In the genomic region with DNA sequence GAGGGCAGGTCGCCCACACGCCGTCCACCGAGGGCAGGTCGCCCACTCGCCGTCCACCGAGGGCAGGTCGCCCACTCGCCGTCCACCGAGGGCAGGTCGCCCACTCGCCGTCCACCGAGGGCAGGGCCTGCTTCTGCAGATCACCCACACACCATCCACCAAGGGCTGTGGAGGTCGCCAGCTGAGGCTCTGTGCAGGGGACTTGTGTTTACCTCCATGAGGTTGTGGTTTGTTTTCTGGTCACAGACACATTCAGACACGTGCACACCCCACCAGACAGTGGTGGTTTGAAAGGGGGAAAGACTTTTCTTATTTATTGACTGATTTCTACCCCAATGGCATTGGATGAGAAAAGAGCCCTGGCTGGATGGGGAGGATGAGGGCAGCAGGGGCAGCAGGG, we compare ENCODE assay signal across 22 cellular contexts.
"Had no signal": no experiment of that assay in that cellular context is flagged by ENCODE, and none has a peak within 500 bp of the region (broad histone marks: within the 10 kb centered on the region; RNA-seq: fewer than 3 reads in every experiment).

No MANE protein-coding gene starts in this region.

- H3K4me3 ChIP-seq: colonic mucosa, gastroesophageal sphincter, left ventricle myocardium inferior, lung, spleen, testis, tibial nerve had no signal

- FAIRE-seq: keratinocyte had no signal

- H3K36me3 Mint-ChIP-seq: immature natural killer cell; stimulated activated memory B cell treated with anti-CD40 and anti-IgM and Interleukin-4, amounts not matched to agents 10 μg/mL and 1 μg/mL and 100 μg/mL, for 72 hours had no signal

- H3K4me1 ChIP-seq: colonic mucosa, gastroesophageal sphincter, left ventricle myocardium inferior, spleen, testis, tibial nerve had no signal

- DNase-seq: caudate nucleus; colonic mucosa; effector CD8-positive, alpha-beta T cell; glutamatergic neuron; immature natural killer cell; left cardiac atrium; left ventricle myocardium inferior; mesenchymal stem cell; naive thymus-derived CD4-positive, alpha-beta T cell; nephron progenitor cell; stimulated activated CD4-positive, alpha-beta T cell treated with anti-CD3 and anti-CD28 coated beads, Interleukin-15, amount 100 ng/mL, for 24 hours; stimulated activated CD4-positive, alpha-beta T cell treated with anti-CD3 and anti-CD28 coated beads, Interleukin-1b, Interleukin-23, amount 100 ng/mL, for 48 hours; stimulated activated CD4-positive, alpha-beta T cell treated with anti-CD3 and anti-CD28 coated beads, Interleukin-4, amount 100 ng/mL, for 24 hours; testis had no signal

- H3K9me3 ChIP-seq: colonic mucosa, left ventricle myocardium inferior, neutrophil, testis had no signal

- H3K36me3 ChIP-seq: colonic mucosa, gastroesophageal sphincter, left ventricle myocardium inferior, neutrophil, spleen, tibial nerve had no signal

- H3K4me3 Mint-ChIP-seq: immature natural killer cell; naive thymus-derived CD4-positive, alpha-beta T cell; nephron progenitor cell; stimulated activated memory B cell treated with anti-CD40 and anti-IgM and Interleukin-4, amounts not matched to agents 10 μg/mL and 1 μg/mL and 100 μg/mL, for 72 hours; stimulated activated naive CD8-positive, alpha-beta T cell treated with anti-CD3 and anti-CD28 coated beads, Interleukin-15, Interleukin-2, amounts not matched to agents 100 ng/mL and 50 ng/mL, for 24 hours had no signal

- H3K27me3 ChIP-seq: colonic mucosa, neutrophil, testis, tibial nerve had no signal

- H3K27ac ChIP-seq: colonic mucosa, gastroesophageal sphincter, left ventricle myocardium inferior, neutrophil, spleen, testis, tibial nerve had no signal

- ATAC-seq: gastroesophageal sphincter; left cardiac atrium; naive thymus-derived CD4-positive, alpha-beta T cell; stimulated activated memory B cell treated with anti-CD40 and anti-IgM and Interleukin-4, amounts not matched to agents 10 μg/mL and 1 μg/mL and 100 μg/mL, for 72 hours had no signal

- H3K27ac Mint-ChIP-seq: immature natural killer cell; naive thymus-derived CD4-positive, alpha-beta T cell; nephron progenitor cell; stimulated activated memory B cell treated with anti-CD40 and anti-IgM and Interleukin-4, amounts not matched to agents 10 μg/mL and 1 μg/mL and 100 μg/mL, for 72 hours; stimulated activated naive CD8-positive, alpha-beta T cell treated with anti-CD3 and anti-CD28 coated beads, Interleukin-15, Interleukin-2, amounts not matched to agents 100 ng/mL and 50 ng/mL, for 24 hours had no signal

- H3K4me1 Mint-ChIP-seq: immature natural killer cell; naive thymus-derived CD4-positive, alpha-beta T cell; nephron progenitor cell; stimulated activated memory B cell treated with anti-CD40 and anti-IgM and Interleukin-4, amounts not matched to agents 10 μg/mL and 1 μg/mL and 100 μg/mL, for 72 hours had no signal
